16 cellular contexts compared by ENCODE assay signal in genomic region chr5:179118756-179119414, GRCh38.
"Had no signal": no experiment of that assay in that cellular context is flagged by ENCODE, and none has a peak within 500 bp of the region (broad histone marks: within the 10 kb centered on the region; RNA-seq: fewer than 3 reads in every experiment).

No MANE protein-coding gene starts in this region.

- H3K4me3 Mint-ChIP-seq: naive thymus-derived CD4-positive, alpha-beta T cell had no signal

- ATAC-seq: foreskin keratinocyte; naive thymus-derived CD4-positive, alpha-beta T cell had no signal

- H3K36me3 ChIP-seq: adrenal gland, cardiac muscle cell, neutrophil had no signal

- H3K27ac ChIP-seq: adrenal gland, cardiac muscle cell, foreskin keratinocyte, neutrophil, upper lobe of left lung had no signal

- H3K9me3 ChIP-seq: adrenal gland had no signal

- H3K4me1 ChIP-seq: adrenal gland, foreskin keratinocyte, upper lobe of left lung had no signal

- H3K4me1 Mint-ChIP-seq: naive thymus-derived CD4-positive, alpha-beta T cell had no signal

- H3K27ac Mint-ChIP-seq: naive thymus-derived CD4-positive, alpha-beta T cell had no signal

- H3K4me3 ChIP-seq: adrenal gland, cardiac muscle cell, upper lobe of left lung had no signal

- H3K27me3 ChIP-seq: adrenal gland, cardiac muscle cell, foreskin keratinocyte, neutrophil, upper lobe of left lung had no signal

- DNase-seq: activated CD4-positive, alpha-beta T cell treated with anti-CD3 and anti-CD28 coated beads for 1 hour; activated CD4-positive, alpha-beta T cell treated with anti-CD3 and anti-CD28 coated beads, Interleukin-2, amount 50 U/mL, for 4 hours; activated naive CD4-positive, alpha-beta T cell treated with anti-CD3 and anti-CD28 coated beads, Interleukin-2, amount 50 U/mL, for 16 hours; activated T-cell treated with anti-CD3 and anti-CD28 coated beads, Interleukin-2, amount 50 U/mL, for 1 hour; cortex of kidney; effector CD8-positive, alpha-beta T cell; foreskin keratinocyte; glutamatergic neuron; hypothalamus; stimulated activated CD4-positive, alpha-beta T cell treated with anti-CD3 and anti-CD28 coated beads, Interleukin-4, amount 100 ng/mL, for 24 hours; stimulated activated naive CD4-positive, alpha-beta T cell treated with Interleukin-2 at 50 U/mL for 16 hours; upper lobe of left lung had no signal
